Comparison of ENCODE assay signal across 15 cellular contexts in the genomic region with DNA sequence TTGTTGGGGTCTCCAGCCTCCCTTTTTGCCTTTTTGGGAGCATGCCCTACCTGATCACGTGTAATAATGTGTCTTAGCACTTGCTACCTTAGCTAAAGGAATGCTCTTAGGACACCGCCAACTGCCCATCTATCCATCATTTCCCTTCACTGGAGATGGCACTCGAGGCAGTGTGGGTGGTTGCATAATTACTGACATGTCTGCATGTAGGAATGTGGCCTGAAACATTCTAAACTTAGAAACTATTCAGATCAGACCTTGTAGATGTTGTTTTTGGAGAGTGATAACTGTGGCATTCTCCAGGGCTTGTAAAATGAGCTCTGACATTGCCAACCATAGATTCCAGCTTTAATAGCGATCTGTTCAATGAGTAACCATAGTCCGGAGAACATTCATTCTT.
A peak's percentile ranks its signal among the peaks of the same experiment; 100 is the strongest.
DNase-seq lines count a peak whose midpoint lies in the region; ATAC-seq and TF ChIP-seq lines count a peak whose summit lies in the region.
"Had no signal": no experiment of that assay in that cellular context is flagged by ENCODE, and none has a peak within 500 bp of the region (broad histone marks: within the 10 kb centered on the region; RNA-seq: fewer than 3 reads in every experiment).

No MANE protein-coding gene starts in this region.

- H3K36me3 Mint-ChIP-seq in activated naive CD4-positive, alpha-beta T cell treated with anti-CD3 and anti-CD28 coated beads for 36 hours (ENCODE audit: low read depth): no peaks in the 10 kb centered on the region
- H3K36me3 Mint-ChIP-seq: neural progenitor cell had no signal

- H3K27ac ChIP-seq in caudate nucleus (ENCODE audit: low read depth, low read length): no peak overlapping the region
- H3K27ac ChIP-seq: neural progenitor cell, uterus had no signal

- H3K4me3 ChIP-seq in choroid plexus epithelial cell (ENCODE audit: low read depth, low read length): no peak overlapping the region
- H3K4me3 ChIP-seq: neural progenitor cell, uterus had no signal

- no peak overlapping the region for H3K27ac Mint-ChIP-seq in activated naive CD4-positive, alpha-beta T cell treated with anti-CD3 and anti-CD28 coated beads for 36 hours
- H3K27ac Mint-ChIP-seq: activated CD4-positive, alpha-beta T cell treated with anti-CD3 and anti-CD28 coated beads for 36 hours; activated T-helper 1 cell treated with anti-CD3 and anti-CD28 coated beads, Interleukin-12 subunit alpha, Interleukin-12 subunit beta, Interleukin-2, Interleukin-4 antibody, amounts not matched to agents 30 ng/mL and 10 ng/mL and 1 ng/mL, durations not matched to agents 14 hours and 24 hours and 36 hours; neural progenitor cell had no signal

- no peak for ATAC-seq in left colon
- ATAC-seq: activated CD4-positive, alpha-beta T cell treated with anti-CD3 and anti-CD28 coated beads for 36 hours had no signal

- POLR2A ChIA-PET in HEK293T (lab: Yijun Ruan, JAX): no interaction called here

- intact Hi-C loops in activated naive CD4-positive, alpha-beta T cell treated with anti-CD3 and anti-CD28 coated beads for 36 hours (cut with micrococcal nuclease): no loop called here
- intact Hi-C loops in left colon (cut with DNase I, micrococcal nuclease): no loop called here

- peak; percentile 46 for DNase-seq in A172 (ENCODE audit: low spot score)
- no peak for DNase-seq in HEK293T (ENCODE audit: extremely low spot score)
- DNase-seq in choroid plexus epithelial cell (ENCODE audit: low read depth): peak; percentile 58
- peak; percentile 34 for DNase-seq in kidney tubule cell (ENCODE audit: low spot score)
- no peak for DNase-seq in activated naive CD4-positive, alpha-beta T cell treated with anti-CD3 and anti-CD28 coated beads for 36 hours
- DNase-seq in caudate nucleus (lab: John Stamatoyannopoulos, UW): no peak
- no peak for DNase-seq in left colon
- no peak for DNase-seq in NCI-H2227 (lab: John Stamatoyannopoulos, UW; ENCODE audit: unreplicated experiment)
- DNase-seq: activated CD4-positive, alpha-beta T cell treated with anti-CD3 and anti-CD28 coated beads for 36 hours; DMS79; KBM-7; stimulated activated CD8-positive, alpha-beta memory T cell treated with anti-CD3 and anti-CD28 coated beads, Interleukin-4, amount 100 ng/mL, for 48 hours; uterus had no signal

- TF ChIP-seq CTCF in choroid plexus epithelial cell (conservative IDR thresholded peaks at IDR 0.05; ENCODE audit: low read depth, low read length): no peak

- H3K27me3 Mint-ChIP-seq in activated naive CD4-positive, alpha-beta T cell treated with anti-CD3 and anti-CD28 coated beads for 36 hours (ENCODE audit: low read depth): no peaks in the 10 kb centered on the region
- H3K27me3 Mint-ChIP-seq: activated CD4-positive, alpha-beta T cell treated with anti-CD3 and anti-CD28 coated beads for 36 hours had no signal

- H3K4me3 Mint-ChIP-seq in activated naive CD4-positive, alpha-beta T cell treated with anti-CD3 and anti-CD28 coated beads for 36 hours: no peak overlapping the region
- H3K4me3 Mint-ChIP-seq: activated CD4-positive, alpha-beta T cell treated with anti-CD3 and anti-CD28 coated beads for 36 hours; activated T-helper 1 cell treated with anti-CD3 and anti-CD28 coated beads, Interleukin-12 subunit alpha, Interleukin-12 subunit beta, Interleukin-2, Interleukin-4 antibody, amounts not matched to agents 30 ng/mL and 10 ng/mL and 1 ng/mL, durations not matched to agents 14 hours and 24 hours and 36 hours; neural progenitor cell had no signal

- no peaks in the 10 kb centered on the region for H3K4me1 Mint-ChIP-seq in activated naive CD4-positive, alpha-beta T cell treated with anti-CD3 and anti-CD28 coated beads for 36 hours (ENCODE audit: low read depth)
- H3K4me1 Mint-ChIP-seq: activated CD4-positive, alpha-beta T cell treated with anti-CD3 and anti-CD28 coated beads for 36 hours had no signal

- CTCF ChIA-PET in HEK293T (lab: Yijun Ruan, JAX): no interaction called here
- CTCF ChIA-PET in activated naive CD4-positive, alpha-beta T cell treated with anti-CD3 and anti-CD28 coated beads for 36 hours (lab: Charles Lee): no interaction called here

- H3K9me3 Mint-ChIP-seq in activated naive CD4-positive, alpha-beta T cell treated with anti-CD3 and anti-CD28 coated beads for 36 hours: no peaks in the 10 kb centered on the region
- H3K9me3 Mint-ChIP-seq: activated T-helper 1 cell treated with anti-CD3 and anti-CD28 coated beads, Interleukin-12 subunit alpha, Interleukin-12 subunit beta, Interleukin-2, Interleukin-4 antibody, amounts not matched to agents 30 ng/mL and 10 ng/mL and 1 ng/mL, durations not matched to agents 14 hours and 24 hours and 36 hours; neural progenitor cell had no signal

TF ChIP-seq in HEK293T, 16 proteins besides CTCF, POLR2A, EP300 and RAD21:
- TF ChIP-seq NFRKB (IDR thresholded peaks at IDR 0.05) (no peak), PKNOX1 (IDR thresholded peaks at IDR 0.05) (peak; percentile 57; the same call in 1 of the 2 replicates)

Comparison
In these comparisons a context has a peak if more than half of its experiments do, and no peak if none do; other contexts are left out.
1. DNase-seq: peak in A172 (single experiment), choroid plexus epithelial cell (single experiment) and kidney tubule cell (single experiment); none in HEK293T (single experiment), activated naive CD4-positive, alpha-beta T cell treated with anti-CD3 and anti-CD28 coated beads for 36 hours (single experiment), caudate nucleus (0 of 61), left colon (0 of 2) and NCI-H2227 (single experiment).